ENCODE assay signal across 1 cellular context in the genomic region with DNA sequence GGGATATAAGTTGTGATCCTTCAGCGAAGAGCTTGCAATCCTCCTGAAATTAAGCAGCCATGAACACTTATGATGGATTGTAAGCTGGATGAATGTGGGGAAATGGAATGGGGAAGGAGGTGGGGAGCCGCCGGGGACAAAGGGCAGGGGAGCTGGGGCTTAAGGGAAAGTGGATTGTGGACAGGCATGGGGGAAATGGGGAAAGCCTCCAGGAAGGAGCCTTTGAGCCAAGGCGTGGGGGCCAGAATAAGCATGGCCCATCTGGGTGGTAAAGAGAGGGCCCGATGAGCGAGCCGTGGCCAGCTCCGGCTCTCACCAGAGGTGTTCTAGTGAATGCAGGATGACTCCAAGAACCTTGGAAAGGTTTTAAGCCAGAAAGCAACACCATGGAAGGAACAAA.
TF ChIP-seq lines count a peak whose summit lies in the region.

No MANE protein-coding gene starts in this region.

TF ChIP-seq in H1, 55 proteins besides CTCF, POLR2A, EP300 and RAD21 (continued from another document):
- no peak for TF ChIP-seq FOSL1 (IDR thresholded peaks at IDR 0.05; ENCODE audit: insufficient read depth, low read depth, low read length)
- TF ChIP-seq SP2 (IDR thresholded peaks at IDR 0.05; ENCODE audit: low read length): no peak
- no peak for TF ChIP-seq SP4 (IDR thresholded peaks at IDR 0.05; ENCODE audit: low read length)
- TF ChIP-seq KDM5A (IDR thresholded peaks at IDR 0.05; ENCODE audit: low read length): no peak
- TF ChIP-seq SP1 (IDR thresholded peaks at IDR 0.05; ENCODE audit: low read depth, low read length): no peak
